ENCODE assay signal across 8 cellular contexts in genomic region chr1:25796807-25797458, GRCh38. TPM values are rescaled to one million over a fixed set of nuclear protein-coding genes. Genes with fewer than 3 reads are reported as not detected.
DNase-seq lines count a peak whose midpoint lies in the region; ATAC-seq and TF ChIP-seq lines count a peak whose summit lies in the region.

No MANE protein-coding gene starts in this region.

- peaks cover 47% of the 10 kb centered on the region for H3K4me1 Mint-ChIP-seq in activated naive CD8-positive, alpha-beta T cell treated with anti-CD3 and anti-CD28 coated beads, Interleukin-2, amount 50 U/mL, for 24 hours

- no peaks in the 10 kb centered on the region for H3K36me3 Mint-ChIP-seq in activated naive CD8-positive, alpha-beta T cell treated with anti-CD3 and anti-CD28 coated beads, Interleukin-2, amount 50 U/mL, for 24 hours (ENCODE audit: low read depth)

- no peak overlapping the region for H3K4me3 ChIP-seq in heart right ventricle
- no peak overlapping the region for H3K4me3 ChIP-seq in retinal pigment epithelial cell (ENCODE audit: low read length)

- H3K27ac ChIP-seq in heart right ventricle = peak overlapping the region in 7 of 10 donors; percentile 27 to 58 (median 43)

- ATAC-seq in activated naive CD8-positive, alpha-beta T cell treated with anti-CD3 and anti-CD28 coated beads, Interleukin-2, amount 50 U/mL, for 24 hours = peak; percentile 42
- ATAC-seq in heart right ventricle = peak in 7 of 8 donors; percentile 16 to 48 (median 38)
- ATAC-seq in HG02981 (IDR thresholded peaks at IDR 0.05; ENCODE audit: unreplicated experiment) = no peak
- no peak for ATAC-seq in HG03097 (IDR thresholded peaks at IDR 0.05; ENCODE audit: low FRiP score, unreplicated experiment)

- peaks cover 0 to 7% (median 0%) of the 10 kb centered on the region in 9 donors for H3K36me3 ChIP-seq in heart right ventricle

- H3K4me3 Mint-ChIP-seq in activated naive CD8-positive, alpha-beta T cell treated with anti-CD3 and anti-CD28 coated beads, Interleukin-2, amount 50 U/mL, for 24 hours = peak overlapping the region; percentile 10

- TF ChIP-seq CTCF in heart right ventricle (IDR thresholded peaks at IDR 0.05) (peak; percentile 69 to 81 (median 76)), retinal pigment epithelial cell (conservative IDR thresholded peaks at IDR 0.05; ENCODE audit: low read depth, low read length) (peak; percentile 86)

- 3 to 9% methylated on average over 17 to 19 of the region's 19 CpGs for WGBS in heart right ventricle, 2 donors

- intact Hi-C loops in heart right ventricle (cut with DNase I) = loop anchor here (2.0 to 10.0 kb wide), 11 partner anchors 50 to 295 kb away; no protein-coding TSS in a partner anchor

- H3K27me3 ChIP-seq in heart right ventricle = no peaks in the 10 kb centered on the region

- H3K9me3 Mint-ChIP-seq in activated naive CD8-positive, alpha-beta T cell treated with anti-CD3 and anti-CD28 coated beads, Interleukin-2, amount 50 U/mL, for 24 hours = no peaks in the 10 kb centered on the region

- DNase-seq in GDM1 (lab: John Stamatoyannopoulos, UW) (peak; percentile 55), NCI-H146 (lab: John Stamatoyannopoulos, UW) (peak; percentile 71), T-helper 1 cell (peak; percentile 65 to 85 (median 73)), heart right ventricle (peak; percentile 89 to 90), retinal pigment epithelial cell (ENCODE audit: low read depth) (no peak)
- DNase-seq in activated naive CD8-positive, alpha-beta T cell treated with anti-CD3 and anti-CD28 coated beads, Interleukin-2, amount 50 U/mL, for 24 hours = peak; percentile 92

- peaks cover 3% of the 10 kb centered on the region for H3K27me3 Mint-ChIP-seq in activated naive CD8-positive, alpha-beta T cell treated with anti-CD3 and anti-CD28 coated beads, Interleukin-2, amount 50 U/mL, for 24 hours

- H3K27ac Mint-ChIP-seq in activated naive CD8-positive, alpha-beta T cell treated with anti-CD3 and anti-CD28 coated beads, Interleukin-2, amount 50 U/mL, for 24 hours = peak overlapping the region; percentile 61

- H3K9me3 ChIP-seq in heart right ventricle = no peaks in the 10 kb centered on the region

- peaks cover 19 to 62% (median 39%) of the 10 kb centered on the region in 9 donors for H3K4me1 ChIP-seq in heart right ventricle

RNA-seq across cellular contexts. Expression of gene SELENON, which starts 3.1 kb away (rescaled TPM):
- total RNA-seq in heart right ventricle = 10 to 100 TPM; 32.5 to 75.1 (median 47.9) TPM
- 10 to 100 TPM; 36.4 to 37.2 TPM for polyA plus RNA-seq in heart right ventricle

RNA-seq across cellular contexts. Expression of gene MTFR1L, which starts 22.8 kb away (rescaled TPM):
- 100 to 1,000 TPM; 141 to 264 (median 226) TPM for total RNA-seq in heart right ventricle
- 100 to 1,000 TPM in 1 of 2 donors, 10 to 100 TPM in 1; 91.1 to 176 TPM for polyA plus RNA-seq in heart right ventricle

Comparison
In these comparisons a context has a peak if more than half of its experiments do, and no peak if none do; other contexts are left out.
1. ATAC-seq: peak in activated naive CD8-positive, alpha-beta T cell treated with anti-CD3 and anti-CD28 coated beads, Interleukin-2, amount 50 U/mL, for 24 hours (single experiment) and heart right ventricle (7 of 8); none in HG02981 (single experiment) and HG03097 (single experiment).